Comparison of ENCODE assay signal across 20 cellular contexts in genomic region chr15:90065682-90066049, GRCh38. TPM values are rescaled to one million over a fixed set of nuclear protein-coding genes. Genes with fewer than 3 reads are reported as not detected.
DNase-seq lines count a peak whose midpoint lies in the region; ATAC-seq, FAIRE-seq and TF ChIP-seq lines count a peak whose summit lies in the region.
"Had no signal": no experiment of that assay in that cellular context is flagged by ENCODE, and none has a peak within 500 bp of the region (broad histone marks: within the 10 kb centered on the region; RNA-seq: fewer than 3 reads in every experiment).

No MANE protein-coding gene starts in this region.

- FAIRE-seq in D721Med (lab: Jason Lieb, UNC), result no peak

- no peak overlapping the region for H3K4me3 ChIP-seq in GM23338
- H3K4me3 ChIP-seq in ascending aorta, result no peak overlapping the region
- H3K4me3 ChIP-seq in left lung, result no peak overlapping the region
- no peak overlapping the region for H3K4me3 ChIP-seq in stomach
- H3K4me3 ChIP-seq in MM.1S (ENCODE audit: low read length), result no peak overlapping the region

- TF ChIP-seq EP300 in stomach (IDR thresholded peaks at IDR 0.05), result no peak

- no peak overlapping the region for H3K27ac Mint-ChIP-seq in GM23338
- H3K27ac Mint-ChIP-seq: memory B cell had no signal

- peaks cover 19% of the 10 kb centered on the region for H3K27me3 Mint-ChIP-seq in GM23338 (ENCODE audit: insufficient read depth, low read depth, poor library complexity)
- H3K27me3 Mint-ChIP-seq: effector memory CD8-positive, alpha-beta T cell; memory B cell had no signal

- intact Hi-C loops in ascending aorta (cut with DNase I) (loop anchor here (5.0 kb wide), 1 partner anchor 63 kb away; the partner anchor contains the start of gene ZNF710), left lung (cut with DNase I) (loop anchor here in 1 of 2 donors (5.0 kb wide), 1 partner anchor 33 kb away; no protein-coding TSS in a partner anchor), stomach (cut with DNase I; ENCODE audit: low total_unique reads) (loop anchor here (5.0 to 10.0 kb wide), 2 partner anchors 43 to 61 kb away; partner anchors contain the start of gene ZNF710)

- H3K4me3 Mint-ChIP-seq in GM23338, result no peak overlapping the region
- H3K4me3 Mint-ChIP-seq: effector memory CD8-positive, alpha-beta T cell; memory B cell; nephron progenitor cell had no signal

- H2AFZ ChIP-seq in GM23338, result no peak overlapping the region
- no peak overlapping the region for H2AFZ ChIP-seq in MM.1S (ENCODE audit: low read length)

- H3K9ac ChIP-seq in MM.1S (ENCODE audit: low read length), result no peak overlapping the region

- no peaks in the 10 kb centered on the region for H3K36me3 ChIP-seq in GM23338 (ENCODE audit: insufficient read depth)
- peaks cover 11 to 15% of the 10 kb centered on the region in 2 donors for H3K36me3 ChIP-seq in ascending aorta
- H3K36me3 ChIP-seq in left lung, result peaks cover 0 to 28% of the 10 kb centered on the region in 2 donors
- H3K36me3 ChIP-seq in stomach, result peaks cover 10 to 39% (median 21%) of the 10 kb centered on the region in 4 donors
- H3K36me3 ChIP-seq in MM.1S (replicated peaks; ENCODE audit: insufficient read depth, low read length), result no peaks in the 10 kb centered on the region; the same call in 1 of the 2 replicates

- H3K4me2 ChIP-seq in GM23338 (peak overlapping the region; percentile 26; the same call in 1 of the 2 replicates), MM.1S (ENCODE audit: low read depth, low read length) (no peak overlapping the region)

- 80 to 85% (median 82%) methylated on average over 7 of the region's 7 CpGs for WGBS in stomach, 5 donors

- ATAC-seq in GM23338 (no peak), left lung (no peak)
- ATAC-seq: effector memory CD8-positive, alpha-beta T cell had no signal

- TF ChIP-seq CTCF in GM23338 (conservative IDR thresholded peaks at IDR 0.05; ENCODE audit: low read depth in 2 of 2) (no peak), ascending aorta (IDR thresholded peaks at IDR 0.05) (no peak), left lung (IDR thresholded peaks at IDR 0.05) (no peak), stomach (IDR thresholded peaks at IDR 0.05) (no peak), D721Med (IDR thresholded peaks at IDR 0.05; ENCODE audit: insufficient read depth, missing control alignments) (no peak), MM.1S (IDR thresholded peaks at IDR 0.05; ENCODE audit: low read length) (no peak)

- no peak for TF ChIP-seq POLR2A in stomach (IDR thresholded peaks at IDR 0.05)

- H3K27ac ChIP-seq in GM23338 (ENCODE audit: low read depth), result no peak overlapping the region
- peak overlapping the region; percentile 81 to 83 for H3K27ac ChIP-seq in ascending aorta
- peak overlapping the region; percentile 81 to 96 for H3K27ac ChIP-seq in left lung
- peak overlapping the region; percentile 53 to 87 (median 74) for H3K27ac ChIP-seq in stomach
- H3K27ac ChIP-seq in MM.1S (ENCODE audit: low read length), result no peak overlapping the region

- peaks cover 38% of the 10 kb centered on the region for H3K4me1 Mint-ChIP-seq in GM23338

- DNase-seq in GM23338 (ENCODE audit: low spot score), result no peak
- no peak for DNase-seq in ascending aorta (ENCODE audit: low spot score in 2 of 2)
- no peak for DNase-seq in left lung
- no peak for DNase-seq in stomach
- no peak for DNase-seq in stimulated activated CD4-positive, alpha-beta T cell treated with anti-CD3 and anti-CD28 coated beads, Interleukin-4, amount 100 ng/mL, for 4 hours
- no peak for DNase-seq in stimulated activated CD4-positive, alpha-beta T cell treated with anti-CD3 and anti-CD28 coated beads, Interleukin-2, amount 100 ng/mL, for 24 hours
- no peak for DNase-seq in D721Med (ENCODE audit: insufficient read length, low spot score)
- no peak for DNase-seq in MM.1S
- DNase-seq: activated CD4-positive, alpha-beta T cell treated with anti-CD3 and anti-CD28 coated beads for 1 hour; activated CD8-positive, alpha-beta memory T cell treated with anti-CD3 and anti-CD28 coated beads, Interleukin-2, amount 50 U/mL, for 48 hours; activated naive CD4-positive, alpha-beta T cell treated with anti-CD3 and anti-CD28 coated beads, Interleukin-2, amount 50 U/mL, for 16 hours; DMS 273 treated with DMSO at 0.1 percent for 48 hours; effector memory CD8-positive, alpha-beta T cell; NCI-H1436; NCI-H2227 treated with DMSO at 0.1 percent for 48 hours; NK-92 treated with Interleukin-12 subunit alpha and Interleukin-12 subunit beta, amount 100 ng/mL, for 24 hours; SHP77; stimulated activated CD4-positive, alpha-beta T cell treated with anti-CD3 and anti-CD28 coated beads, Interleukin-4, amount 100 ng/mL, for 1 hour had no signal

- H3F3A ChIP-seq in GM23338 (replicated peaks; ENCODE audit: low read depth), result 0 out of 2 replicates have a peak, but pooled peaks cover 9% of the 10 kb centered on the region
- peaks cover 10% of the 10 kb centered on the region for H3F3A ChIP-seq in MM.1S (ENCODE audit: insufficient read depth, low read length)

- peaks cover 37% of the 10 kb centered on the region for H3K4me1 ChIP-seq in GM23338 (ENCODE audit: insufficient read depth)
- H3K4me1 ChIP-seq in ascending aorta, result peaks cover 0 to 12% of the 10 kb centered on the region in 2 donors
- H3K4me1 ChIP-seq in left lung, result peaks cover 35 to 84% of the 10 kb centered on the region in 2 donors
- peaks cover 25 to 76% (median 43%) of the 10 kb centered on the region in 4 donors for H3K4me1 ChIP-seq in stomach
- H3K4me1 ChIP-seq in MM.1S (ENCODE audit: low read length), result peaks cover 12% of the 10 kb centered on the region

- H3K36me3 Mint-ChIP-seq in GM23338 (ENCODE audit: low read depth), result peaks cover 6% of the 10 kb centered on the region; the same call in 2 of the 3 replicates
- H3K36me3 Mint-ChIP-seq: memory B cell had no signal

- H3K27me3 ChIP-seq in GM23338 (ENCODE audit: insufficient read depth) (no peaks in the 10 kb centered on the region), ascending aorta (no peaks in the 10 kb centered on the region), left lung (no peaks in the 10 kb centered on the region), stomach (no peaks in the 10 kb centered on the region), MM.1S (replicated peaks; ENCODE audit: insufficient read depth, low read length) (no peaks in the 10 kb centered on the region)

- no peaks in the 10 kb centered on the region for H3K9me3 Mint-ChIP-seq in GM23338
- H3K9me3 Mint-ChIP-seq: effector memory CD8-positive, alpha-beta T cell; memory B cell; nephron progenitor cell had no signal

- no peaks in the 10 kb centered on the region for H3K9me2 ChIP-seq in GM23338 (ENCODE audit: insufficient read depth)
- no peaks in the 10 kb centered on the region for H3K9me2 ChIP-seq in MM.1S (replicated peaks; ENCODE audit: insufficient read depth, low read length)

- H4K20me1 ChIP-seq in GM23338 (replicated peaks; ENCODE audit: insufficient read depth) (no peaks in the 10 kb centered on the region; the same call in 1 of the 2 replicates), MM.1S (ENCODE audit: insufficient read depth, low read length) (no peaks in the 10 kb centered on the region)

- H3K79me2 ChIP-seq in GM23338 (replicated peaks; ENCODE audit: insufficient read depth) (0 out of 2 replicates have a peak, but pooled peaks cover 4% of the 10 kb centered on the region), MM.1S (ENCODE audit: low read length) (peaks cover 56% of the 10 kb centered on the region)

- H3K9me3 ChIP-seq in ascending aorta (no peaks in the 10 kb centered on the region), left lung (no peaks in the 10 kb centered on the region), stomach (no peaks in the 10 kb centered on the region), MM.1S (replicated peaks; ENCODE audit: insufficient read depth, low read length) (no peaks in the 10 kb centered on the region)

TF ChIP-seq in GM23338, 12 proteins besides CTCF, POLR2A, EP300 and RAD21 (continues in another document):
- TF ChIP-seq STAT1 (IDR thresholded peaks at IDR 0.05; ENCODE audit: unreplicated experiment) (no peak), POLR2AphosphoS5 (IDR thresholded peaks at IDR 0.05; ENCODE audit: low read depth) (no peak), JUNB (IDR thresholded peaks at IDR 0.05; ENCODE audit: unreplicated experiment) (no peak), ZNF114 (CRISPR knock-in tag; IDR thresholded peaks at IDR 0.05) (no peak), EZH2phosphoT487 (IDR thresholded peaks at IDR 0.05; ENCODE audit: unreplicated experiment) (no peak), CREB1 (CRISPR knock-in tag; IDR thresholded peaks at IDR 0.05; ENCODE audit: low read depth) (no peak), ZNF331 (CRISPR knock-in tag; IDR thresholded peaks at IDR 0.05; ENCODE audit: low read depth) (no peak), REST (IDR thresholded peaks at IDR 0.05; ENCODE audit: unreplicated experiment) (no peak), EZH2 (IDR thresholded peaks at IDR 0.05; ENCODE audit: low read depth, unreplicated experiment) (no peak)

RNA-seq across cellular contexts. Expression of gene IDH2, which starts 36.6 kb away (rescaled TPM):
- 63.6 and 64.0 TPM in 2 replicates for total RNA-seq in GM23338 (2014; rRNA removed; shearing (Covaris generic))
- 54.9 and 58.1 TPM in 2 replicates for polyA plus RNA-seq in GM23338 (2016; fragmentation: Nextera tagmentation; extraction: Ambion mirVana)
- total RNA-seq in ascending aorta, result 49.7 TPM
- 10 to 100 TPM; 92.7 to 95.3 TPM for total RNA-seq in left lung
- total RNA-seq in stomach, result 100 to 1,000 TPM in 3 of 5 donors, 10 to 100 TPM in 2; 12.3 to 186 (median 125) TPM
- 100 to 1,000 TPM; 109 to 149 (median 109) TPM for polyA plus RNA-seq in stomach

Comparison
In these comparisons a context has a peak if more than half of its experiments do, and no peak if none do; other contexts are left out.
1. H3K27ac ChIP-seq: peak in ascending aorta (2 of 2), left lung (2 of 2) and stomach (5 of 5); none in GM23338 (single experiment) and MM.1S (single experiment).